In genomic region chr16:15757630-15758251, GRCh38 we compare ENCODE assay signal across 1 cellular context.
TF ChIP-seq lines count a peak whose summit lies in the region.

No MANE protein-coding gene starts in this region.

TF ChIP-seq in K562, 482 proteins besides CTCF, POLR2A, EP300 and RAD21 (continued from another document):
- TF ChIP-seq MGA (IDR thresholded peaks at IDR 0.05) (peak; percentile 47), SREBF1 (IDR thresholded peaks at IDR 0.05; ENCODE audit: borderline replicate concordance, low read depth, low read length) (no peak), E2F6 (IDR thresholded peaks at IDR 0.05; ENCODE audit: borderline replicate concordance in 1 of 2, extremely low read depth in 1 of 2, insufficient read depth in 1 of 2, insufficient read length in 1 of 2, low read depth in 1 of 2, low read length in 1 of 2, poor library complexity in 1 of 2, severe bottlenecking in 1 of 2) (peak in 1 of 2 experiments; percentile 39), EWSR1 (IDR thresholded peaks at IDR 0.05; ENCODE audit: borderline replicate concordance, low read depth, partially characterized antibody) (no peak), ZNF140 (CRISPR knock-in tag; IDR thresholded peaks at IDR 0.05) (no peak), TFE3 (CRISPR knock-in tag; IDR thresholded peaks at IDR 0.05) (no peak), BCOR (IDR thresholded peaks at IDR 0.05) (no peak), BRF2 (IDR thresholded peaks at IDR 0.05; ENCODE audit: borderline replicate concordance, insufficient read depth, insufficient read length) (no peak)
